In genomic region chr21:32020551-32020950, GRCh38 we compare ENCODE assay signal across 17 cellular contexts.
"Had no signal": no experiment of that assay in that cellular context is flagged by ENCODE, and none has a peak within 500 bp of the region (broad histone marks: within the 10 kb centered on the region; RNA-seq: fewer than 3 reads in every experiment).

No MANE protein-coding gene starts in this region.

- H3K36me3 Mint-ChIP-seq: activated naive CD8-positive, alpha-beta T cell; immature natural killer cell; natural killer cell; stimulated activated effector memory CD8-positive, alpha-beta T cell treated with anti-CD3 and anti-CD28 coated beads, Interleukin-12 subunit alpha, Interleukin-12 subunit beta, amount 100 ng/mL, for 72 hours; type B pancreatic cell had no signal

- H3K9me3 ChIP-seq: stomach had no signal

- H3K27me3 Mint-ChIP-seq: activated naive CD8-positive, alpha-beta T cell; T-helper 17 cell; type B pancreatic cell had no signal

- H3K36me3 ChIP-seq: stomach had no signal

- H3K27ac Mint-ChIP-seq: activated naive CD8-positive, alpha-beta T cell; immature natural killer cell; natural killer cell; stimulated activated effector memory CD8-positive, alpha-beta T cell treated with anti-CD3 and anti-CD28 coated beads, Interleukin-12 subunit alpha, Interleukin-12 subunit beta, amount 100 ng/mL, for 72 hours; T-helper 17 cell; type B pancreatic cell had no signal

- H3K9me3 Mint-ChIP-seq: immature natural killer cell; natural killer cell; stimulated activated effector memory CD8-positive, alpha-beta T cell treated with anti-CD3 and anti-CD28 coated beads, Interleukin-12 subunit alpha, Interleukin-12 subunit beta, amount 100 ng/mL, for 72 hours; type B pancreatic cell had no signal

- H3K27me3 ChIP-seq: stomach had no signal

- H3K4me1 Mint-ChIP-seq: immature natural killer cell; natural killer cell; stimulated activated effector memory CD8-positive, alpha-beta T cell treated with anti-CD3 and anti-CD28 coated beads, Interleukin-12 subunit alpha, Interleukin-12 subunit beta, amount 100 ng/mL, for 72 hours; T-helper 17 cell had no signal

- DNase-seq: activated CD4-positive, alpha-beta T cell treated with anti-CD3 and anti-CD28 coated beads, Interleukin-2, amount 50 U/mL, for 4 hours; activated T-cell treated with anti-CD3 and anti-CD28 coated beads for 4 hours; dermis blood vessel endothelial cell; effector memory CD4-positive, alpha-beta T cell; immature natural killer cell; kidney glomerular epithelial cell; mesendoderm; natural killer cell; occipital lobe; posterior cingulate gyrus; stimulated activated CD4-positive, alpha-beta T cell treated with anti-CD3 and anti-CD28 coated beads, Interleukin-4, amount 100 ng/mL, for 1 hour; stomach; T-helper 17 cell had no signal

- H3K4me3 Mint-ChIP-seq: activated naive CD8-positive, alpha-beta T cell; immature natural killer cell; natural killer cell; stimulated activated effector memory CD8-positive, alpha-beta T cell treated with anti-CD3 and anti-CD28 coated beads, Interleukin-12 subunit alpha, Interleukin-12 subunit beta, amount 100 ng/mL, for 72 hours; T-helper 17 cell; type B pancreatic cell had no signal

- H3K4me3 ChIP-seq: skin epidermis, stomach had no signal
